ENCODE assay signal across 9 cellular contexts in the genomic region with DNA sequence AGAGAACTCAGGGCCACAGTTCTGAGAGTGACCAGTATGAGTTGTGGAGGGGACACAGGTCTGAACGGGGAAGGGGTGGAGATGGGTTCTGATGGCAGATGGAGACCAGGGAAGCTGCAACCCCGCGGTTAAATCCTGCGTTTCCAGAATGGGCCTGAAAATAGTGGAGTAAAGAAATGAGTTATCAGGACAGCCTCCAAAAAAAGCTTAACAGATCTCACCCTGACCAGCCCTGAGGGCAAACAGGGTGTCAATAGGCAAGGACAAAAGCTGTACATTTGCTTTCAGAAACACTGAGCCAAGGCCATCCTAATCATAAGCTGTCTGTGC. TPM values are rescaled to one million over a fixed set of nuclear protein-coding genes. Genes with fewer than 3 reads are reported as not detected.
A peak's percentile ranks its signal among the peaks of the same experiment; 100 is the strongest.
DNase-seq lines count a peak whose midpoint lies in the region; ATAC-seq and TF ChIP-seq lines count a peak whose summit lies in the region.
"Had no signal": no experiment of that assay in that cellular context is flagged by ENCODE, and none has a peak within 500 bp of the region (broad histone marks: within the 10 kb centered on the region; RNA-seq: fewer than 3 reads in every experiment).

No MANE protein-coding gene starts in this region.

- H3K4me3 ChIP-seq in adrenal gland = peak overlapping the region in 2 of 4 donors; percentile 39 to 73
- H3K4me3 ChIP-seq in lower leg skin (ENCODE audit: low read depth, poor library complexity, severe bottlenecking) = peak overlapping the region; percentile 39
- H3K4me3 ChIP-seq in tibial nerve = peak overlapping the region; percentile 44 to 67 (median 48)

- ATAC-seq in GM19351 (IDR thresholded peaks at IDR 0.05; ENCODE audit: unreplicated experiment) = no peak

- TF ChIP-seq POLR2A in adrenal gland (IDR thresholded peaks at IDR 0.05) = no peak
- TF ChIP-seq POLR2A in lower leg skin (IDR thresholded peaks at IDR 0.05) = no peak
- TF ChIP-seq POLR2A in tibial nerve (IDR thresholded peaks at IDR 0.05) = no peak

- TF ChIP-seq EP300 in tibial nerve (IDR thresholded peaks at IDR 0.05) = no peak

- H3K27ac Mint-ChIP-seq in activated naive CD4-positive, alpha-beta T cell treated with anti-CD3 and anti-CD28 coated beads for 36 hours = no peak overlapping the region

- H3K36me3 ChIP-seq in adrenal gland (replicated peaks in 1 of 2) (no peaks in the 10 kb centered on the region), tibial nerve (no peaks in the 10 kb centered on the region)

- TF ChIP-seq CTCF in adrenal gland (IDR thresholded peaks at IDR 0.05) (no peak), lower leg skin (IDR thresholded peaks at IDR 0.05) (no peak), tibial nerve (IDR thresholded peaks at IDR 0.05) (no peak)

- H3K4me1 ChIP-seq in adrenal gland (replicated peaks in 1 of 2) (peaks cover 0 to 7% of the 10 kb centered on the region in 2 donors), tibial nerve (peaks cover 0 to 19% (median 11%) of the 10 kb centered on the region in 4 donors)

- peaks cover 8% of the 10 kb centered on the region for H3K27me3 ChIP-seq in adrenal gland
- H3K27me3 ChIP-seq in tibial nerve = peaks cover 0 to 47% of the 10 kb centered on the region in 2 donors

- no peak for DNase-seq in activated naive CD4-positive, alpha-beta T cell treated with anti-CD3 and anti-CD28 coated beads for 36 hours
- DNase-seq in activated naive CD4-positive, alpha-beta T cell treated with anti-CD3 and anti-CD28 coated beads, Interleukin-2, amount 50 U/mL, for 16 hours = no peak
- DNase-seq in adrenal gland = no peak
- no peak for DNase-seq in lower leg skin (ENCODE audit: low spot score in 2 of 2)
- DNase-seq in tibial nerve (ENCODE audit: low spot score in 2 of 2) = no peak
- DNase-seq in midbrain (lab: John Stamatoyannopoulos, UW) = no peak
- no peak for DNase-seq in D341Med (ENCODE audit: low spot score)

- WGBS in adrenal gland, 4 donors = 2 to 5% (median 4%) methylated on average over 4 of the region's 4 CpGs
- WGBS in lower leg skin, 2 donors = 3 to 8% methylated on average over 4 of the region's 4 CpGs
- 0 to 8% methylated on average over 4 of the region's 4 CpGs for WGBS in tibial nerve, 2 donors

- intact Hi-C loops in activated naive CD4-positive, alpha-beta T cell treated with anti-CD3 and anti-CD28 coated beads for 36 hours (cut with micrococcal nuclease) = no loop called here
- intact Hi-C loops in adrenal gland (cut with DNase I) (no loop called here), lower leg skin (cut with DNase I; ENCODE audit: low total_unique reads) (no loop called here)

- no peaks in the 10 kb centered on the region for H3K36me3 Mint-ChIP-seq in activated naive CD4-positive, alpha-beta T cell treated with anti-CD3 and anti-CD28 coated beads for 36 hours (ENCODE audit: low read depth)

- H3K9me3 ChIP-seq in adrenal gland (replicated peaks in 1 of 3) = no peaks in the 10 kb centered on the region
- H3K9me3 ChIP-seq in tibial nerve = no peaks in the 10 kb centered on the region

- peaks cover 37% of the 10 kb centered on the region for H3K27me3 Mint-ChIP-seq in activated naive CD4-positive, alpha-beta T cell treated with anti-CD3 and anti-CD28 coated beads for 36 hours (ENCODE audit: low read depth)

- H3K27ac ChIP-seq in adrenal gland (peak overlapping the region in 3 of 5 donors; percentile 8 to 76 (median 62)), tibial nerve (peak overlapping the region in 2 of 4 donors; percentile 3 to 69)

- peaks cover 7% of the 10 kb centered on the region for H3K4me1 Mint-ChIP-seq in activated naive CD4-positive, alpha-beta T cell treated with anti-CD3 and anti-CD28 coated beads for 36 hours (ENCODE audit: low read depth)

- CTCF ChIA-PET in activated naive CD4-positive, alpha-beta T cell treated with anti-CD3 and anti-CD28 coated beads for 36 hours (lab: Charles Lee) = interaction anchor here (0.6 to 1.2 kb wide), 3 partner anchors 94 to 373 kb away, joined by 3 to 4 read pairs (median 4); no protein-coding TSS in a partner anchor

- no peaks in the 10 kb centered on the region for H3K9me3 Mint-ChIP-seq in activated naive CD4-positive, alpha-beta T cell treated with anti-CD3 and anti-CD28 coated beads for 36 hours

- H3K4me3 Mint-ChIP-seq in activated naive CD4-positive, alpha-beta T cell treated with anti-CD3 and anti-CD28 coated beads for 36 hours = peak overlapping the region; percentile 77

RNA-seq across cellular contexts. Expression of a gene that starts 0.6 kb away (rescaled TPM):
- total RNA-seq in activated naive CD4-positive, alpha-beta T cell treated with anti-CD3 and anti-CD28 coated beads for 36 hours = not detected
- total RNA-seq in adrenal gland (10 to 100 TPM in 3 of 8 donors, 1 to 10 TPM in 5; 2.9 to 15.7 (median 5.9) TPM), lower leg skin (1 to 10 TPM; 5.1 to 8.1 (median 5.8) TPM), tibial nerve (10 to 100 TPM in 3 of 4 donors, 1 to 10 TPM in 1; 7.5 to 20.7 (median 14.6) TPM)
- 10 to 100 TPM in 1 of 3 donors, 1 to 10 TPM in 2; 5.1 to 19.7 (median 7.2) TPM for polyA plus RNA-seq in adrenal gland
- total RNA-seq: activated naive CD4-positive, alpha-beta T cell treated with anti-CD3 and anti-CD28 coated beads, Interleukin-2, amount 50 U/mL, for 72 hours had no signal

RNA-seq across cellular contexts. Expression of a gene that starts 48.8 kb away (rescaled TPM):
- not detected for total RNA-seq in activated naive CD4-positive, alpha-beta T cell treated with anti-CD3 and anti-CD28 coated beads for 36 hours
- total RNA-seq in adrenal gland (under 1 TPM in 2 of 8 donors, not detected in 6; 0.14 to 0.21 TPM), lower leg skin (not detected), tibial nerve (not detected)
- polyA plus RNA-seq in adrenal gland = 1 to 10 TPM in 1 of 3 donors, not detected in 2; 1.1 TPM
